ENCODE assay signal across 20 cellular contexts in the genomic region with DNA sequence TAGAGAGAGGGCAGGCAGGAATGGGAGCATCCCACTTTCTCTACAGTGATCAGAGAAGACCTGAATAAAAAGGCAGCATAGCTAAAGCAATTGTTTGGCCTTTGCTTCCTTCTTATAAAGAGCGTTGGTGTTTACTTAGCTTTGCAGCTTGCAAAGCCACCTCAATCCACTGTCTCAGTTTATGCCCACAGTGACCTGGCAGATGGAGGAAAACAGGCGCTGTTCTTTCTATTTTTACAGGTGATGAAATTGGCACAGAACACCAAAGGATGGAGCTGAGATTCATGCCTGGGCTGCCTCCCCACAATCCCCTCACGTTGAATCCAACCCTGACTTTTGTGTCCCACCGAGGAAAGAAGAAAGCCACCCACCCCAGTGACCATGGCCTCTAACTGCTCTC.
DNase-seq lines count a peak whose midpoint lies in the region; ATAC-seq and TF ChIP-seq lines count a peak whose summit lies in the region.
"Had no signal": no experiment of that assay in that cellular context is flagged by ENCODE, and none has a peak within 500 bp of the region (broad histone marks: within the 10 kb centered on the region; RNA-seq: fewer than 3 reads in every experiment).

No MANE protein-coding gene starts in this region.

- POLR2A ChIA-PET in RWPE1 (lab: Yijun Ruan, JAX; ENCODE audit: low non-redundant PET) = no interaction called here

- H3K27ac ChIP-seq in right cardiac atrium (ENCODE audit: low read length) (no peak overlapping the region), RWPE1 (no peak overlapping the region)

- in situ Hi-C loops in GM13977 (cut with MboI; ENCODE audit: low pct_unique_long_range_greater_than_20kb, low sequenced_read_pairs, unreplicated experiment) = no loop called here

- CTCF ChIA-PET in RWPE1 (lab: Yijun Ruan, JAX) = interaction anchor here (0.7 kb wide), 1 partner anchor 602 kb away, joined by 3 read pairs; no protein-coding TSS in a partner anchor

- no peaks in the 10 kb centered on the region for H3K9me3 ChIP-seq in right cardiac atrium (ENCODE audit: control insufficient read depth, low read length)
- H3K9me3 ChIP-seq: BE2C, MG63, SK-N-SH had no signal

- no peaks in the 10 kb centered on the region for H3K27me3 ChIP-seq in right cardiac atrium (ENCODE audit: control insufficient read depth, insufficient read depth)
- H3K27me3 ChIP-seq: MG63 had no signal

- 67% methylated on average over 4 of the region's 4 CpGs for WGBS in right cardiac atrium

- no peak overlapping the region for H3K4me3 ChIP-seq in right cardiac atrium (ENCODE audit: low read length)
- H3K4me3 ChIP-seq: MG63 had no signal

- no peaks in the 10 kb centered on the region for H3K4me1 ChIP-seq in right cardiac atrium (ENCODE audit: control insufficient read depth, insufficient read depth, low read length)
- H3K4me1 ChIP-seq: BE2C had no signal

- DNase-seq in Right ventricle myocardium superior = no peak
- no peak for DNase-seq in cardiac septum (ENCODE audit: low spot score)
- DNase-seq in NCI-H774 (lab: John Stamatoyannopoulos, UW) = peak; percentile 45
- no peak for DNase-seq in right cardiac atrium
- no peak for DNase-seq in GM19238 (ENCODE audit: insufficient read length, low spot score)
- no peak for DNase-seq in RWPE1 (ENCODE audit: low spot score)
- DNase-seq in GM13977 (ENCODE audit: low spot score) = no peak
- DNase-seq: BE2C; CD4-positive, CD25-positive, alpha-beta regulatory T cell; GDM1; H9; HFFc6; Karpas-422; MG63; NCI-H1694 treated with DMSO at 0.1 percent for 48 hours; NCI-H2081 treated with DMSO at 0.1 percent for 48 hours; NCI-H510A treated with DMSO at 0.1 percent for 48 hours; PC-3; SIG-M5; SK-N-SH had no signal

- ATAC-seq in Right ventricle myocardium superior (ENCODE audit: poor library complexity) (peak; percentile 68), right cardiac atrium (peak; percentile 42 to 59)
- ATAC-seq: PC-3 had no signal

- intact Hi-C loops in Right ventricle myocardium superior (cut with DNase I) (no loop called here), cardiac septum (cut with DNase I) (no loop called here), right cardiac atrium (cut with DNase I) (no loop called here)

- TF ChIP-seq CTCF in RWPE1 (conservative IDR thresholded peaks at IDR 0.05; ENCODE audit: low read depth) = no peak
- TF ChIP-seq CTCF in GM13977 (IDR thresholded peaks at IDR 0.05; ENCODE audit: extremely low read depth, insufficient read depth, missing control alignments) = no peak
